ENCODE assay signal across 21 cellular contexts in the genomic region with DNA sequence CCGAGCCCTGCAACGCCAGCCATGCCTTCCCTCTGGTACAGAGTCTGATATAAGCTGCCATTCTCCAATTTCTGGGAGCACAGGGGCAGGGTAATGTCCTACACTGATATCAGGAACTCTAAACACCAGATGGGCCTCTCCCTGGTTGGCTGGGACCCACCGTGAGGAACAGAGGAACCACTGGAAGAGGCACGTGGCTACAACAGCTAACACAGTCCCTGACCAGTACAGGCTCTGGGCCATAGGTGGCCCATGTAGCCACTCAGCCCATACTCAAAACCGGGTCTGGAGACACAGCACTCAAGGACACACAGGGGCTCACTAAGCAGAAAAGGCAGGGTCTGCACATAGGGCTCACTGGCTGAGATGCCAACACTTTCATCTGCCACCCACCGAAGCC. TPM values are rescaled to one million over a fixed set of nuclear protein-coding genes. Genes with fewer than 3 reads are reported as not detected.
A peak's percentile ranks its signal among the peaks of the same experiment; 100 is the strongest.
DNase-seq lines count a peak whose midpoint lies in the region; ATAC-seq and TF ChIP-seq lines count a peak whose summit lies in the region.
"Had no signal": no experiment of that assay in that cellular context is flagged by ENCODE, and none has a peak within 500 bp of the region (broad histone marks: within the 10 kb centered on the region; RNA-seq: fewer than 3 reads in every experiment).

No MANE protein-coding gene starts in this region.

- peaks cover 65% of the 10 kb centered on the region for H3K79me2 ChIP-seq in PC-3 (ENCODE audit: low read length)

- in situ Hi-C loops in G401 (cut with HindIII; ENCODE audit: low sequenced_read_pairs): no loop called here

- no peak overlapping the region for H3K4me2 ChIP-seq in PC-3 (ENCODE audit: low read length)
- H3K4me2 ChIP-seq: KMS-11 had no signal

- H3K9me3 Mint-ChIP-seq in natural killer cell (peaks cover 0 to 4% of the 10 kb centered on the region in 2 donors), immature natural killer cell (peaks cover 0 to 9% (median 3%) of the 10 kb centered on the region in 6 donors)
- peaks cover 3% of the 10 kb centered on the region for H3K9me3 Mint-ChIP-seq in natural killer cell treated with Interleukin-12 subunit alpha and Interleukin-12 subunit beta and Interleukin-15 and Interleukin-18, amount 100 ng/mL, for 72 hours

- H3K36me3 Mint-ChIP-seq in natural killer cell: no peaks in the 10 kb centered on the region
- no peaks in the 10 kb centered on the region for H3K36me3 Mint-ChIP-seq in natural killer cell treated with Interleukin-12 subunit alpha and Interleukin-12 subunit beta and Interleukin-15 and Interleukin-18, amount 100 ng/mL, for 72 hours
- H3K36me3 Mint-ChIP-seq in immature natural killer cell: peaks cover 9 to 15% (median 15%) of the 10 kb centered on the region in 3 donors

- POLR2A ChIA-PET in PC-3 (lab: Charles Lee; ENCODE audit: unreplicated experiment): interaction anchor here (0.6 to 0.7 kb wide), 2 partner anchors 509 to 596 kb away, joined by 4 read pairs; no protein-coding TSS in a partner anchor

- CTCF ChIA-PET in PC-3 (lab: Charles Lee): interaction anchor here (1.7 kb wide), 1 partner anchor 47 kb away, joined by 5 read pairs; no protein-coding TSS in a partner anchor

- DNase-seq in natural killer cell (no peak), PC-3 (no peak), immature natural killer cell (no peak), NCI-H1105 treated with DMSO at 0.1 percent for 48 hours (lab: John Stamatoyannopoulos, UW) (no peak), G401 (ENCODE audit: low spot score) (no peak)
- no peak for DNase-seq in natural killer cell treated with Interleukin-12 subunit alpha and Interleukin-12 subunit beta and Interleukin-15 and Interleukin-18, amount 100 ng/mL, for 72 hours (ENCODE audit: low spot score)
- DNase-seq: Caco-2, GOT3, MV-4-11, NCI-H1417, NCI-H187, NCI-H2107, NCI-H510A, NCI-H748 treated with DMSO at 0.1 percent for 48 hours, Right ventricle myocardium superior had no signal

- H2AFZ ChIP-seq in PC-3 (ENCODE audit: low read length): no peak overlapping the region

- ATAC-seq in natural killer cell (no peak), PC-3 (peak; percentile 27), HG02678 (IDR thresholded peaks at IDR 0.05; ENCODE audit: unreplicated experiment) (no peak), GM19467 (IDR thresholded peaks at IDR 0.05; ENCODE audit: unreplicated experiment) (no peak)
- no peak for ATAC-seq in natural killer cell treated with Interleukin-12 subunit alpha and Interleukin-12 subunit beta and Interleukin-15 and Interleukin-18, amount 100 ng/mL, for 72 hours
- ATAC-seq: GM12878, HCT116 had no signal

- H3K4me3 ChIP-seq in PC-3 (ENCODE audit: low read length): no peak overlapping the region
- H3K4me3 ChIP-seq: GM12878 had no signal

- H3K4me1 ChIP-seq in PC-3 (ENCODE audit: insufficient read depth, low read length): peaks cover 7% of the 10 kb centered on the region
- H3K4me1 ChIP-seq: Caco-2 had no signal

- no peaks in the 10 kb centered on the region for H4K20me1 ChIP-seq in PC-3 (ENCODE audit: low read length)

- intact Hi-C loops in natural killer cell (cut with micrococcal nuclease) (no loop called here), PC-3 (cut with micrococcal nuclease) (no loop called here)

- 0 out of 2 replicates have a peak, but pooled peaks cover 6% of the 10 kb centered on the region for H3K9me3 ChIP-seq in PC-3 (ENCODE audit: low read length)

- H3K36me3 ChIP-seq in PC-3 (ENCODE audit: low read depth, low read length): peaks cover 17% of the 10 kb centered on the region

- H3K27me3 ChIP-seq in PC-3 (ENCODE audit: low read length): no peaks in the 10 kb centered on the region

- H3K4me1 Mint-ChIP-seq in natural killer cell: peaks cover 41 to 57% of the 10 kb centered on the region in 2 donors
- H3K4me1 Mint-ChIP-seq in natural killer cell treated with Interleukin-12 subunit alpha and Interleukin-12 subunit beta and Interleukin-15 and Interleukin-18, amount 100 ng/mL, for 72 hours (ENCODE audit: low read depth in 2 of 2): peaks cover 23% of the 10 kb centered on the region in 2 donors
- peaks cover 59 to 77% of the 10 kb centered on the region in 2 donors for H3K4me1 Mint-ChIP-seq in immature natural killer cell

- no peak overlapping the region for H3K4me3 Mint-ChIP-seq in natural killer cell
- no peak overlapping the region for H3K4me3 Mint-ChIP-seq in natural killer cell treated with Interleukin-12 subunit alpha and Interleukin-12 subunit beta and Interleukin-15 and Interleukin-18, amount 100 ng/mL, for 72 hours
- H3K4me3 Mint-ChIP-seq in immature natural killer cell: no peak overlapping the region

- no peaks in the 10 kb centered on the region for H3K9me2 ChIP-seq in PC-3 (replicated peaks; ENCODE audit: low read length)

- BruUV-seq in PC-3 (replicated peaks; lab: Mats Ljungman, UMichigan): no TSS peak

- H3F3A ChIP-seq in PC-3 (ENCODE audit: low read length, unreplicated experiment): no peaks in the 10 kb centered on the region

- TF ChIP-seq CTCF in natural killer cell (IDR thresholded peaks at IDR 0.05) (no peak), PC-3 (conservative IDR thresholded peaks at IDR 0.05; ENCODE audit: low read depth, low read length) (no peak)

- H3K9ac ChIP-seq in PC-3 (ENCODE audit: low read length): no peak overlapping the region
- H3K9ac ChIP-seq: KMS-11 had no signal

- H3K27ac Mint-ChIP-seq in natural killer cell (peak overlapping the region; percentile 72 to 75), immature natural killer cell (peak overlapping the region; percentile 51 to 87 (median 72))
- H3K27ac Mint-ChIP-seq in natural killer cell treated with Interleukin-12 subunit alpha and Interleukin-12 subunit beta and Interleukin-15 and Interleukin-18, amount 100 ng/mL, for 72 hours: no peak overlapping the region

- 0 out of 2 replicates have a peak overlapping the region, but pooled peaks have one; percentile 16 for H3K27ac ChIP-seq in PC-3 (ENCODE audit: low read length)
- H3K27ac ChIP-seq: C4-2B, KMS-11 had no signal

- H3K27me3 Mint-ChIP-seq in natural killer cell (ENCODE audit: low read depth in 2 of 2): no peaks in the 10 kb centered on the region
- H3K27me3 Mint-ChIP-seq in natural killer cell treated with Interleukin-12 subunit alpha and Interleukin-12 subunit beta and Interleukin-15 and Interleukin-18, amount 100 ng/mL, for 72 hours: no peaks in the 10 kb centered on the region
- no peaks in the 10 kb centered on the region for H3K27me3 Mint-ChIP-seq in immature natural killer cell (ENCODE audit: low read depth in 3 of 3)

RNA-seq across cellular contexts. Expression of a gene that starts 13.9 kb away (rescaled TPM):
- total RNA-seq in natural killer cell (100 to 1,000 TPM; 156 to 194 (median 179) TPM), PC-3 (2014; rRNA removed) (64.0 and 75.3 TPM in 2 replicates)
- 100 to 1,000 TPM; 106 to 224 TPM for total RNA-seq in natural killer cell treated with Interleukin-12 subunit alpha and Interleukin-12 subunit beta and Interleukin-15 and Interleukin-18, amount 100 ng/mL, for 72 hours
- polyA plus RNA-seq in immature natural killer cell: 100 to 1,000 TPM in 1 of 3 donors, 10 to 100 TPM in 2; 10.9 to 120 (median 36.7) TPM
- total RNA-seq in G401 (2014; rRNA removed; shearing (Covaris generic)): 33.0 and 45.0 TPM in 2 replicates

Comparison
In these comparisons a context has a peak if more than half of its experiments do, and no peak if none do; other contexts are left out.
1. H3K27ac Mint-ChIP-seq: peak in natural killer cell (2 of 2) and immature natural killer cell (6 of 6); none in natural killer cell treated with Interleukin-12 subunit alpha and Interleukin-12 subunit beta and Interleukin-15 and Interleukin-18, amount 100 ng/mL, for 72 hours (0 of 2).